Comparison of ENCODE assay signal across 9 cellular contexts in the genomic region with DNA sequence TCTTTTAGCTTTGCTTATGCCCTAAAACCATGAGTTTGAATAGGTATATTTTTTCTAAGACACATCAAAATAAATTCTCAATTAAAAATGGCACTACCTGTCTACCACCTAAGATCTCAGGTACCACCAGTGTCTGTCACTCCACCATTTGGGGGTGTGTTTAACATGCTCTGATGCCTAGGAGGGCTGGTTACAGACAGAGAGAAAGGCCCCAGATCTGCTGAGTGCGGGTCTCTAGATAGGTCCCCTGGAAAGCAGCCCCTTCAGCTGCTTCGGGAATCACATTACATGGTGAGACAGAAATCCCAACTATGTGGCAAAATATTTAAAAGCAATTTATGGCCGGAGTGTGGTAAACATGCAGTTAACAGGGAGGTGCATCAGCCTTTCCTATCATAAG. TPM values are rescaled to one million over a fixed set of nuclear protein-coding genes. Genes with fewer than 3 reads are reported as not detected.
DNase-seq lines count a peak whose midpoint lies in the region; ATAC-seq and TF ChIP-seq lines count a peak whose summit lies in the region.
"Had no signal": no experiment of that assay in that cellular context is flagged by ENCODE, and none has a peak within 500 bp of the region (broad histone marks: within the 10 kb centered on the region; RNA-seq: fewer than 3 reads in every experiment).

No MANE protein-coding gene starts in this region.

- H3K27ac ChIP-seq in dorsolateral prefrontal cortex (peak overlapping the region in 1 of 59 donors; percentile 67), neural cell (ENCODE audit: low read length) (no peak overlapping the region)
- H3K27ac ChIP-seq: foreskin keratinocyte had no signal

- no peaks in the 10 kb centered on the region for H3K27me3 ChIP-seq in dorsolateral prefrontal cortex
- H3K27me3 ChIP-seq in neural cell (ENCODE audit: insufficient read depth, low read depth, low read length), result no peaks in the 10 kb centered on the region
- H3K27me3 ChIP-seq: foreskin keratinocyte had no signal

- ATAC-seq in HG03139 (IDR thresholded peaks at IDR 0.05; ENCODE audit: unreplicated experiment) (no peak), HG03460 (IDR thresholded peaks at IDR 0.05; ENCODE audit: unreplicated experiment) (no peak)

- H3K9ac ChIP-seq in neural cell (ENCODE audit: low read length), result no peak overlapping the region

- H3K36me3 ChIP-seq in neural cell (ENCODE audit: insufficient read depth, low read length), result no peaks in the 10 kb centered on the region

- peaks cover 22% of the 10 kb centered on the region for H3K4me1 Mint-ChIP-seq in Calu3 (ENCODE audit: low read depth, unreplicated experiment)

- no peaks in the 10 kb centered on the region for H3K9me3 Mint-ChIP-seq in Calu3 (ENCODE audit: low read depth, unreplicated experiment)

- intact Hi-C loops in Calu3 (cut with micrococcal nuclease; ENCODE audit: unreplicated experiment), result no loop called here
- intact Hi-C loops in dorsolateral prefrontal cortex (cut with DNase I), result no loop called here

- H3F3A ChIP-seq in neural cell (ENCODE audit: insufficient read depth, low read length, poor library complexity, severe bottlenecking), result no peaks in the 10 kb centered on the region

- BruUV-seq in Calu3 (replicated peaks; lab: Mats Ljungman, UMichigan), result no TSS peak

- H3K27me3 Mint-ChIP-seq in Calu3 (ENCODE audit: unreplicated experiment), result peaks cover 31% of the 10 kb centered on the region

- H4K20me1 ChIP-seq in neural cell (ENCODE audit: insufficient read depth), result no peaks in the 10 kb centered on the region

- no peaks in the 10 kb centered on the region for H3K9me3 ChIP-seq in neural cell (ENCODE audit: low read length)

- peak overlapping the region; percentile 25 for H3K4me2 ChIP-seq in neural cell (ENCODE audit: low read length)

- H3K4me3 ChIP-seq in NB4 (ENCODE audit: low read depth, low read length), result peak overlapping the region; percentile 77
- H3K4me3 ChIP-seq in dorsolateral prefrontal cortex, result peak overlapping the region in 58 of 59 donors; percentile 65 to 99 (median 91)
- peak overlapping the region; percentile 81 for H3K4me3 ChIP-seq in neural cell (ENCODE audit: low read length)

- peaks cover 39% of the 10 kb centered on the region for H3K79me2 ChIP-seq in neural cell (replicated peaks; ENCODE audit: insufficient read depth, low read length)

- H3K27ac Mint-ChIP-seq in Calu3 (ENCODE audit: unreplicated experiment), result peak overlapping the region; percentile 89

- TF ChIP-seq POLR2A in NB4 (IDR thresholded peaks at IDR 0.05; ENCODE audit: extremely low read depth, insufficient read length), result no peak

- H3K9me2 ChIP-seq in neural cell (ENCODE audit: insufficient read depth, low read length), result no peaks in the 10 kb centered on the region

- H2AFZ ChIP-seq in neural cell (ENCODE audit: low read depth, low read length), result peak overlapping the region; percentile 40

- peak overlapping the region; percentile 92 for H3K4me3 Mint-ChIP-seq in Calu3 (ENCODE audit: low read depth, unreplicated experiment)

- CTCF ChIA-PET in Calu3 (lab: Charles Lee), result no interaction called here

- DNase-seq in Calu3, result no peak
- DNase-seq in NB4 (ENCODE audit: low read depth), result no peak
- DNase-seq in dorsolateral prefrontal cortex, result no peak
- no peak for DNase-seq in NCI-H2196 (lab: John Stamatoyannopoulos, UW; ENCODE audit: unreplicated experiment)
- no peak for DNase-seq in stimulated activated CD4-positive, alpha-beta T cell treated with anti-CD3 and anti-CD28 coated beads, Interleukin-15, amount 100 ng/mL, for 24 hours

- no peak for TF ChIP-seq RAD21 in neural cell (conservative IDR thresholded peaks at IDR 0.05)

- TF ChIP-seq CTCF in Calu3 (IDR thresholded peaks at IDR 0.05; ENCODE audit: unreplicated experiment), result no peak
- TF ChIP-seq CTCF in NB4 (IDR thresholded peaks at IDR 0.05; ENCODE audit: low read depth, low read length), result no peak
- TF ChIP-seq CTCF in dorsolateral prefrontal cortex (IDR thresholded peaks at IDR 0.05 in 54 of 56, conservative IDR thresholded peaks at IDR 0.05 in 2 of 56; ENCODE audit: low read depth in 1 of 56, partially characterized antibody in 56 of 56), result no peak
- TF ChIP-seq CTCF in neural cell (IDR thresholded peaks at IDR 0.05; ENCODE audit: poor library complexity, severe bottlenecking), result no peak

- TF ChIP-seq EP300 in neural cell (conservative IDR thresholded peaks at IDR 0.05; ENCODE audit: poor library complexity, severe bottlenecking), result no peak

- H3K36me3 Mint-ChIP-seq in Calu3 (ENCODE audit: insufficient read depth, unreplicated experiment), result peaks cover 17% of the 10 kb centered on the region

TF ChIP-seq in neural cell, 6 proteins besides CTCF, POLR2A, EP300 and RAD21:
- TF ChIP-seq, protein P1, sequence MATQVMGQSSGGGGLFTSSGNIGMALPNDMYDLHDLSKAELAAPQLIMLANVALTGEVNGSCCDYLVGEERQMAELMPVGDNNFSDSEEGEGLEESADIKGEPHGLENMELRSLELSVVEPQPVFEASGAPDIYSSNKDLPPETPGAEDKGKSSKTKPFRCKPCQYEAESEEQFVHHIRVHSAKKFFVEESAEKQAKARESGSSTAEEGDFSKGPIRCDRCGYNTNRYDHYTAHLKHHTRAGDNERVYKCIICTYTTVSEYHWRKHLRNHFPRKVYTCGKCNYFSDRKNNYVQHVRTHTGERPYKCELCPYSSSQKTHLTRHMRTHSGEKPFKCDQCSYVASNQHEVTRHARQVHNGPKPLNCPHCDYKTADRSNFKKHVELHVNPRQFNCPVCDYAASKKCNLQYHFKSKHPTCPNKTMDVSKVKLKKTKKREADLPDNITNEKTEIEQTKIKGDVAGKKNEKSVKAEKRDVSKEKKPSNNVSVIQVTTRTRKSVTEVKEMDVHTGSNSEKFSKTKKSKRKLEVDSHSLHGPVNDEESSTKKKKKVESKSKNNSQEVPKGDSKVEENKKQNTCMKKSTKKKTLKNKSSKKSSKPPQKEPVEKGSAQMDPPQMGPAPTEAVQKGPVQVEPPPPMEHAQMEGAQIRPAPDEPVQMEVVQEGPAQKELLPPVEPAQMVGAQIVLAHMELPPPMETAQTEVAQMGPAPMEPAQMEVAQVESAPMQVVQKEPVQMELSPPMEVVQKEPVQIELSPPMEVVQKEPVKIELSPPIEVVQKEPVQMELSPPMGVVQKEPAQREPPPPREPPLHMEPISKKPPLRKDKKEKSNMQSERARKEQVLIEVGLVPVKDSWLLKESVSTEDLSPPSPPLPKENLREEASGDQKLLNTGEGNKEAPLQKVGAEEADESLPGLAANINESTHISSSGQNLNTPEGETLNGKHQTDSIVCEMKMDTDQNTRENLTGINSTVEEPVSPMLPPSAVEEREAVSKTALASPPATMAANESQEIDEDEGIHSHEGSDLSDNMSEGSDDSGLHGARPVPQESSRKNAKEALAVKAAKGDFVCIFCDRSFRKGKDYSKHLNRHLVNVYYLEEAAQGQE (IDR thresholded peaks at IDR 0.05; ENCODE audit: borderline replicate concordance), result no peak
- no peak for TF ChIP-seq TAF1 (IDR thresholded peaks at IDR 0.05; ENCODE audit: low read depth)
- no peak for TF ChIP-seq MXI1 (conservative IDR thresholded peaks at IDR 0.05; ENCODE audit: poor library complexity, severe bottlenecking)

RNA-seq across cellular contexts. Expression of a gene that starts 0.7 kb away (rescaled TPM):
- total RNA-seq in Calu3 (2022) (60.7 and 63.8 TPM in 2 replicates), dorsolateral prefrontal cortex (10 to 100 TPM; 26.2 to 47.6 (median 36.9) TPM)
- 8.6 and 13.2 TPM in 2 replicates for polyA plus RNA-seq in neural cell
- polyA minus RNA-seq in neural cell, result 24.8 and 28.5 TPM in 2 replicates
